26 cellular contexts compared by ENCODE assay signal in genomic region chr12:6169107-6169440, GRCh38. TPM values are rescaled to one million over a fixed set of nuclear protein-coding genes. Genes with fewer than 3 reads are reported as not detected.
DNase-seq lines count a peak whose midpoint lies in the region; ATAC-seq and TF ChIP-seq lines count a peak whose summit lies in the region.
"Had no signal": no experiment of that assay in that cellular context is flagged by ENCODE, and none has a peak within 500 bp of the region (broad histone marks: within the 10 kb centered on the region; RNA-seq: fewer than 3 reads in every experiment).

No MANE protein-coding gene starts in this region.

- no peak overlapping the region for H3K14ac ChIP-seq in trophoblast cell (ENCODE audit: low read length)

- H3K9ac ChIP-seq in trophoblast cell (ENCODE audit: low read length) = no peak overlapping the region

- no peaks in the 10 kb centered on the region for H3K36me3 Mint-ChIP-seq in activated CD4-positive, alpha-beta memory T cell treated with anti-CD3 and anti-CD28 coated beads for 36 hours
- no peaks in the 10 kb centered on the region for H3K36me3 Mint-ChIP-seq in activated CD4-positive, alpha-beta memory T cell treated with anti-CD3 and anti-CD28 coated beads, Interleukin-2, amount 10 ng/mL, durations not matched to agents 7 days and 5 days (ENCODE audit: low read depth)
- H3K36me3 Mint-ChIP-seq in CD4-positive, alpha-beta T cell (ENCODE audit: low read depth) = no peaks in the 10 kb centered on the region
- H3K36me3 Mint-ChIP-seq in activated naive CD8-positive, alpha-beta T cell treated with anti-CD3 and anti-CD28 coated beads for 36 hours = no peaks in the 10 kb centered on the region
- H3K36me3 Mint-ChIP-seq in stimulated activated effector memory CD8-positive, alpha-beta T cell treated with anti-CD3 and anti-CD28 coated beads, Interleukin-12 subunit alpha, Interleukin-12 subunit beta, amount 100 ng/mL, for 72 hours = peaks cover 6% of the 10 kb centered on the region
- H3K36me3 Mint-ChIP-seq: IgD-negative memory B cell; natural killer cell treated with Interleukin-12 subunit alpha and Interleukin-12 subunit beta and Interleukin-15 and Interleukin-18, amount 100 ng/mL, for 72 hours had no signal

- no peak overlapping the region for H2BK5ac ChIP-seq in trophoblast cell (ENCODE audit: low read depth, low read length, poor library complexity)

- peaks cover 24% of the 10 kb centered on the region for H3K4me1 Mint-ChIP-seq in activated CD4-positive, alpha-beta memory T cell treated with anti-CD3 and anti-CD28 coated beads for 36 hours (ENCODE audit: low read depth)
- H3K4me1 Mint-ChIP-seq in activated CD4-positive, alpha-beta memory T cell treated with anti-CD3 and anti-CD28 coated beads, Interleukin-2, amount 10 ng/mL, durations not matched to agents 7 days and 5 days = peaks cover 24% of the 10 kb centered on the region
- peaks cover 27% of the 10 kb centered on the region for H3K4me1 Mint-ChIP-seq in CD4-positive, alpha-beta T cell (ENCODE audit: low read depth)
- H3K4me1 Mint-ChIP-seq in activated naive CD8-positive, alpha-beta T cell treated with anti-CD3 and anti-CD28 coated beads for 36 hours = peaks cover 33% of the 10 kb centered on the region
- H3K4me1 Mint-ChIP-seq in stimulated activated effector memory CD8-positive, alpha-beta T cell treated with anti-CD3 and anti-CD28 coated beads, Interleukin-12 subunit alpha, Interleukin-12 subunit beta, amount 100 ng/mL, for 72 hours = peaks cover 24% of the 10 kb centered on the region
- H3K4me1 Mint-ChIP-seq: H9 had no signal

- H4K12ac ChIP-seq in trophoblast cell (ENCODE audit: low read depth, low read length) = no peak overlapping the region

- ATAC-seq in CD4-positive, alpha-beta T cell (ENCODE audit: poor library complexity) = no peak
- ATAC-seq in GM21528 (IDR thresholded peaks at IDR 0.05; ENCODE audit: low FRiP score, unreplicated experiment) = no peak
- ATAC-seq in stimulated activated effector memory CD8-positive, alpha-beta T cell treated with anti-CD3 and anti-CD28 coated beads, Interleukin-12 subunit alpha, Interleukin-12 subunit beta, amount 100 ng/mL, for 72 hours = no peak
- ATAC-seq: A549; left ventricle myocardium superior; natural killer cell treated with Interleukin-12 subunit alpha and Interleukin-12 subunit beta and Interleukin-15 and Interleukin-18, amount 100 ng/mL, for 72 hours had no signal

- H3K79me2 ChIP-seq in trophoblast cell (ENCODE audit: control insufficient read depth, insufficient read depth, low read length, poor library complexity) = peaks cover 2% of the 10 kb centered on the region

- H3K4me3 ChIP-seq in trophoblast cell (ENCODE audit: low read depth, low read length) = no peak overlapping the region
- H3K4me3 ChIP-seq: A549, breast epithelium, skin epidermis had no signal

- POLR2A ChIA-PET in activated CD4-positive, alpha-beta memory T cell treated with anti-CD3 and anti-CD28 coated beads for 36 hours (lab: Charles Lee) = no interaction called here
- POLR2A ChIA-PET in activated CD4-positive, alpha-beta memory T cell treated with anti-CD3 and anti-CD28 coated beads, Interleukin-2, amount 10 ng/mL, durations not matched to agents 7 days and 5 days (lab: Charles Lee) = no interaction called here
- POLR2A ChIA-PET in CD4-positive, alpha-beta T cell (lab: Charles Lee) = interaction anchor here (0.6 to 1.3 kb wide), 3 partner anchors 25 to 404 kb away, joined by 3 to 8 read pairs (median 3); no protein-coding TSS in a partner anchor

- no peak overlapping the region for H2AK5ac ChIP-seq in trophoblast cell (ENCODE audit: low read length)

- TF ChIP-seq CTCF in CD4-positive, alpha-beta T cell (IDR thresholded peaks at IDR 0.05) = no peak

- CTCF ChIA-PET in activated CD4-positive, alpha-beta memory T cell treated with anti-CD3 and anti-CD28 coated beads for 36 hours (lab: Charles Lee) = interaction anchor here (3.2 kb wide), 1 partner anchor 110 kb away, joined by 16 read pairs; no protein-coding TSS in a partner anchor
- CTCF ChIA-PET in activated CD4-positive, alpha-beta memory T cell treated with anti-CD3 and anti-CD28 coated beads, Interleukin-2, amount 10 ng/mL, durations not matched to agents 7 days and 5 days (lab: Charles Lee) = no interaction called here
- CTCF ChIA-PET in CD4-positive, alpha-beta T cell (lab: Charles Lee) = no interaction called here

- H2AFZ ChIP-seq in trophoblast cell (ENCODE audit: insufficient read depth, low read length, poor library complexity) = no peak overlapping the region

- H3K9me3 Mint-ChIP-seq in activated CD4-positive, alpha-beta memory T cell treated with anti-CD3 and anti-CD28 coated beads for 36 hours = no peaks in the 10 kb centered on the region
- no peaks in the 10 kb centered on the region for H3K9me3 Mint-ChIP-seq in activated CD4-positive, alpha-beta memory T cell treated with anti-CD3 and anti-CD28 coated beads, Interleukin-2, amount 10 ng/mL, durations not matched to agents 7 days and 5 days
- H3K9me3 Mint-ChIP-seq in CD4-positive, alpha-beta T cell = no peaks in the 10 kb centered on the region
- H3K9me3 Mint-ChIP-seq in activated naive CD8-positive, alpha-beta T cell treated with anti-CD3 and anti-CD28 coated beads for 36 hours = no peaks in the 10 kb centered on the region
- H3K9me3 Mint-ChIP-seq in stimulated activated effector memory CD8-positive, alpha-beta T cell treated with anti-CD3 and anti-CD28 coated beads, Interleukin-12 subunit alpha, Interleukin-12 subunit beta, amount 100 ng/mL, for 72 hours = no peaks in the 10 kb centered on the region
- H3K9me3 Mint-ChIP-seq: H9; IgD-negative memory B cell; natural killer cell treated with Interleukin-12 subunit alpha and Interleukin-12 subunit beta and Interleukin-15 and Interleukin-18, amount 100 ng/mL, for 72 hours had no signal

- H3K4me3 Mint-ChIP-seq in activated CD4-positive, alpha-beta memory T cell treated with anti-CD3 and anti-CD28 coated beads for 36 hours = no peak overlapping the region
- H3K4me3 Mint-ChIP-seq in activated CD4-positive, alpha-beta memory T cell treated with anti-CD3 and anti-CD28 coated beads, Interleukin-2, amount 10 ng/mL, durations not matched to agents 7 days and 5 days = no peak overlapping the region
- peak overlapping the region; percentile 74 for H3K4me3 Mint-ChIP-seq in CD4-positive, alpha-beta T cell
- no peak overlapping the region for H3K4me3 Mint-ChIP-seq in activated naive CD8-positive, alpha-beta T cell treated with anti-CD3 and anti-CD28 coated beads for 36 hours
- no peak overlapping the region for H3K4me3 Mint-ChIP-seq in stimulated activated effector memory CD8-positive, alpha-beta T cell treated with anti-CD3 and anti-CD28 coated beads, Interleukin-12 subunit alpha, Interleukin-12 subunit beta, amount 100 ng/mL, for 72 hours
- H3K4me3 Mint-ChIP-seq: H9 had no signal

- H3K27ac ChIP-seq in CD4-positive, alpha-beta T cell (ENCODE audit: low read depth, low read length) = no peak overlapping the region
- no peak overlapping the region for H3K27ac ChIP-seq in trophoblast cell (ENCODE audit: low read depth, low read length)
- H3K27ac ChIP-seq: breast epithelium had no signal

- H3K4me2 ChIP-seq in trophoblast cell (ENCODE audit: low read length) = no peak overlapping the region

- H3K4ac ChIP-seq in trophoblast cell (ENCODE audit: low read depth, low read length) = no peak overlapping the region

- no CpG with 5 or more reads among the region's 8 CpGs for WGBS in trophoblast cell (ENCODE audit: extremely low coverage, insufficient coverage, insufficient read length)

- H3K23ac ChIP-seq in trophoblast cell (ENCODE audit: low read length) = no peak overlapping the region

- H3K36me3 ChIP-seq in trophoblast cell (ENCODE audit: control insufficient read depth in 1 of 2, insufficient read depth in 2 of 2, low read length in 2 of 2) = no peaks in the 10 kb centered on the region
- H3K36me3 ChIP-seq: breast epithelium had no signal

- intact Hi-C loops in activated CD4-positive, alpha-beta memory T cell treated with anti-CD3 and anti-CD28 coated beads for 36 hours (cut with micrococcal nuclease) = loop anchor here (2.0 to 5.0 kb wide), 2 partner anchors 28 to 102 kb away; no protein-coding TSS in a partner anchor
- intact Hi-C loops in CD4-positive, alpha-beta T cell (cut with DNase I, micrococcal nuclease) = no loop called here

- no peak overlapping the region for H2BK120ac ChIP-seq in trophoblast cell (ENCODE audit: insufficient read depth, low read length, poor library complexity)

- H4K8ac ChIP-seq in trophoblast cell (ENCODE audit: low read depth, low read length) = no peak overlapping the region

- no peak overlapping the region for H3K18ac ChIP-seq in trophoblast cell (ENCODE audit: low read length)

- no peaks in the 10 kb centered on the region for H3K27me3 ChIP-seq in CD4-positive, alpha-beta T cell (ENCODE audit: control insufficient read depth, insufficient read depth, low read length)
- no peaks in the 10 kb centered on the region for H3K27me3 ChIP-seq in trophoblast cell (ENCODE audit: insufficient read depth, low read length)
- H3K27me3 ChIP-seq: breast epithelium had no signal

- no peaks in the 10 kb centered on the region for H3K9me3 ChIP-seq in CD4-positive, alpha-beta T cell (ENCODE audit: control insufficient read depth, low read length)
- peaks cover 7% of the 10 kb centered on the region for H3K9me3 ChIP-seq in trophoblast cell (ENCODE audit: insufficient read depth, low read depth, low read length)
- H3K9me3 ChIP-seq: A549, breast epithelium, Caco-2, SK-N-SH had no signal

- H3K27me3 Mint-ChIP-seq in activated CD4-positive, alpha-beta memory T cell treated with anti-CD3 and anti-CD28 coated beads for 36 hours = peaks cover 6% of the 10 kb centered on the region
- H3K27me3 Mint-ChIP-seq in activated CD4-positive, alpha-beta memory T cell treated with anti-CD3 and anti-CD28 coated beads, Interleukin-2, amount 10 ng/mL, durations not matched to agents 7 days and 5 days = peaks cover 8% of the 10 kb centered on the region
- no peaks in the 10 kb centered on the region for H3K27me3 Mint-ChIP-seq in CD4-positive, alpha-beta T cell
- no peaks in the 10 kb centered on the region for H3K27me3 Mint-ChIP-seq in activated naive CD8-positive, alpha-beta T cell treated with anti-CD3 and anti-CD28 coated beads for 36 hours

- peaks cover 12% of the 10 kb centered on the region in 2 experiments for H3K4me1 ChIP-seq in trophoblast cell (ENCODE audit: control insufficient read depth in 1 of 2, insufficient read depth in 2 of 2, low read length in 2 of 2)
- H3K4me1 ChIP-seq: breast epithelium had no signal

- H4K91ac ChIP-seq in trophoblast cell (ENCODE audit: low read depth, low read length) = peak overlapping the region; percentile 46

- H3K79me1 ChIP-seq in trophoblast cell (ENCODE audit: low read length) = peaks cover 20% of the 10 kb centered on the region

- H3K27ac Mint-ChIP-seq in activated CD4-positive, alpha-beta memory T cell treated with anti-CD3 and anti-CD28 coated beads for 36 hours = no peak overlapping the region
- no peak overlapping the region for H3K27ac Mint-ChIP-seq in activated CD4-positive, alpha-beta memory T cell treated with anti-CD3 and anti-CD28 coated beads, Interleukin-2, amount 10 ng/mL, durations not matched to agents 7 days and 5 days
- H3K27ac Mint-ChIP-seq in CD4-positive, alpha-beta T cell = no peak overlapping the region
- H3K27ac Mint-ChIP-seq in activated naive CD8-positive, alpha-beta T cell treated with anti-CD3 and anti-CD28 coated beads for 36 hours = peak overlapping the region; percentile 96
- no peak overlapping the region for H3K27ac Mint-ChIP-seq in stimulated activated effector memory CD8-positive, alpha-beta T cell treated with anti-CD3 and anti-CD28 coated beads, Interleukin-12 subunit alpha, Interleukin-12 subunit beta, amount 100 ng/mL, for 72 hours
- H3K27ac Mint-ChIP-seq: H9, IgD-negative memory B cell had no signal

- DNase-seq in activated CD4-positive, alpha-beta memory T cell treated with anti-CD3 and anti-CD28 coated beads for 36 hours = peak; percentile 27
- no peak for DNase-seq in activated CD4-positive, alpha-beta memory T cell treated with anti-CD3 and anti-CD28 coated beads, Interleukin-2, amount 10 ng/mL, durations not matched to agents 7 days and 5 days
- no peak for DNase-seq in CD4-positive, alpha-beta T cell
- no peak for DNase-seq in activated naive CD8-positive, alpha-beta T cell treated with anti-CD3 and anti-CD28 coated beads for 36 hours
- no peak for DNase-seq in trophoblast cell
- DNase-seq in stimulated activated effector memory CD8-positive, alpha-beta T cell treated with anti-CD3 and anti-CD28 coated beads, Interleukin-12 subunit alpha, Interleukin-12 subunit beta, amount 100 ng/mL, for 72 hours (ENCODE audit: low spot score in 2 of 2) = no peak
- no peak for DNase-seq in DMS53 (lab: John Stamatoyannopoulos, UW)
- DNase-seq: activated effector memory CD4-positive, alpha-beta T cell treated with anti-CD3 and anti-CD28 coated beads, Interleukin-2, amount 50 U/mL, for 16 hours; amygdala; DMS79 treated with DMSO at 0.1 percent for 48 hours; effector CD4-positive, alpha-beta T cell; GF-D8; H9; islet precursor cell; left ventricle myocardium superior; midbrain; NCI-H1048; NCI-H1694; SK-N-SH had no signal

- H2BK12ac ChIP-seq in trophoblast cell (ENCODE audit: low read length) = peak overlapping the region; percentile 72

RNA-seq across cellular contexts. Expression of gene CD9, which starts 31.1 kb away (rescaled TPM):
- 1 to 10 TPM; 1.5 to 2.3 TPM for total RNA-seq in activated CD4-positive, alpha-beta memory T cell treated with anti-CD3 and anti-CD28 coated beads for 36 hours
- total RNA-seq in activated CD4-positive, alpha-beta memory T cell treated with anti-CD3 and anti-CD28 coated beads, Interleukin-2, amount 10 ng/mL, durations not matched to agents 7 days and 5 days = 1 to 10 TPM in 1 of 2 experiments, under 1 TPM in 1; 0.90 to 1.0 TPM
- total RNA-seq in CD4-positive, alpha-beta T cell = under 1 TPM; 0.36 to 0.66 TPM
- 10 to 100 TPM; 16.2 to 18.1 TPM for total RNA-seq in activated naive CD8-positive, alpha-beta T cell treated with anti-CD3 and anti-CD28 coated beads for 36 hours
- polyA plus RNA-seq in trophoblast cell (2013) = 675 and 739 TPM in 2 replicates

RNA-seq across cellular contexts. Expression of gene VWF, which starts 44.6 kb away (rescaled TPM):
- total RNA-seq in activated CD4-positive, alpha-beta memory T cell treated with anti-CD3 and anti-CD28 coated beads for 36 hours = not detected
- not detected for total RNA-seq in activated CD4-positive, alpha-beta memory T cell treated with anti-CD3 and anti-CD28 coated beads, Interleukin-2, amount 10 ng/mL, durations not matched to agents 7 days and 5 days
- total RNA-seq in CD4-positive, alpha-beta T cell = under 1 TPM in 1 of 2 experiments, not detected in 1; 0.20 TPM
- total RNA-seq in activated naive CD8-positive, alpha-beta T cell treated with anti-CD3 and anti-CD28 coated beads for 36 hours = under 1 TPM; 0.24 to 0.25 TPM
- 0.82 and 1.1 TPM in 2 replicates for polyA plus RNA-seq in trophoblast cell (2013)
- total RNA-seq: natural killer cell treated with Interleukin-12 subunit alpha and Interleukin-12 subunit beta and Interleukin-15 and Interleukin-18, amount 100 ng/mL, for 72 hours had no signal

Comparison
In these comparisons a context has a peak if more than half of its experiments do, and no peak if none do; other contexts are left out.
1. RNA of gene CD9, which starts 31.1 kb away (total RNA-seq): 16.2 to 18.1 TPM in activated naive CD8-positive, alpha-beta T cell treated with anti-CD3 and anti-CD28 coated beads for 36 hours; 1.5 to 2.3 TPM in activated CD4-positive, alpha-beta memory T cell treated with anti-CD3 and anti-CD28 coated beads for 36 hours, 0.90 to 1.0 TPM in activated CD4-positive, alpha-beta memory T cell treated with anti-CD3 and anti-CD28 coated beads, Interleukin-2, amount 10 ng/mL, durations not matched to agents 7 days and 5 days and 0.36 to 0.66 TPM in CD4-positive, alpha-beta T cell; every median in the first group is over 4 times any median in the second.